ENCODE assay signal across 8 cellular contexts in the genomic region with DNA sequence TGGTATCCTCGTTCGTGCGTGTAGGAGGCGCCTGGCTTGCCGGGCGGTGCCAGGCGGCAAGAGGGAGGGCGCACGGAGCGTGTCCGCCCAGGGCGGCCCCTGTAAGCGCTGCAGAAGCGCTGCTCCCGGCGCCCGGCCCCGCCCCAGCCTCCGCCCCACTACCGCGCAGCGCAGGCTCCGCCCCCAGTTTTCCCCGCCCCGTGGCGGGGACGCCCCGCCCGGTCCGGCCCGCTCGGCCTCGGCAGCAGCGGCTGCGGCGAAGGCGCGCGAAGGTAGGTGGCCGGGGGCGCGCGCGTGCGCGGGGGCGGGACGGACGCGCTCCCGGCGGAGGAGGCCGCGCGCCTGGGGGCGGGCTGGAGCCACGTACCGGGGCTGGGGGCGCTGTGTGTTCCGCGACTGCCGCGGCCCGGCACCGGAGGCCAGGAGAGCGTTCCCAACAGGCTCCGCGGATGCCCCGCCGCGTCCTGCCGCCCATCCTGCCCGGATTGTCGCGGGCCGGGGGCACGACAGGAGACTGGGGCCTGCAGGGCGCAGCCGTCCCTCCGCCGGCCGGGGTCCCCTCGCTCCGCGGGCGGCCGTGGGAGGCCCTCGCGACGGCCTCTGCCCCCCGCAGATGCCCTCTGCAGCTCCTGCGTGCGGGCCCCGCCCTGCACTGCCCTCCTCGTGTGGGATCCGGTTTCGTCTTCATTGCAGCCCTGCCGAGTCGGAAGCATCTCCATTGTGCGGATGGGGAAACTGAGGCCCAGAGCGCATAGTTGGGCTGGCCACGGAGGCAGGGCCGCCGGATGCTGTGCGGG. TPM values are rescaled to one million over a fixed set of nuclear protein-coding genes. Genes with fewer than 3 reads are reported as not detected.
DNase-seq lines count a peak whose midpoint lies in the region; ATAC-seq and FAIRE-seq lines count a peak whose summit lies in the region.

No MANE protein-coding gene starts in this region.

- peak overlapping the region; percentile 94 for H3K4me3 ChIP-seq in naive thymus-derived CD4-positive, alpha-beta T cell (ENCODE audit: low read length)

- peaks cover 10 to 11% of the 10 kb centered on the region in 2 donors for H3K4me1 ChIP-seq in naive thymus-derived CD4-positive, alpha-beta T cell (ENCODE audit: control insufficient read depth in 2 of 2, insufficient read depth in 2 of 2, low read length in 2 of 2)

- CTCF ChIA-PET in naive thymus-derived CD4-positive, alpha-beta T cell (lab: Charles Lee) = no interaction called here

- peak overlapping the region; percentile 88 for H3K4me3 Mint-ChIP-seq in activated T-helper 1 cell treated with anti-CD3 and anti-CD28 coated beads, Interleukin-12 subunit alpha, Interleukin-12 subunit beta, Interleukin-2, Interleukin-4 antibody, amounts not matched to agents 30 ng/mL and 10 ng/mL and 1 ng/mL, durations not matched to agents 14 hours and 24 hours and 36 hours
- peak overlapping the region; percentile 82 to 92 (median 88) for H3K4me3 Mint-ChIP-seq in naive thymus-derived CD4-positive, alpha-beta T cell
- peak overlapping the region; percentile 90 for H3K4me3 Mint-ChIP-seq in stimulated activated memory B cell treated with anti-CD40 and anti-IgM and Interleukin-4, amounts not matched to agents 10 μg/mL and 1 μg/mL and 100 μg/mL, for 72 hours

- no peak for FAIRE-seq in RCC 7860 (lab: Jason Lieb, UNC)

- no peaks in the 10 kb centered on the region for H3K9me3 ChIP-seq in naive thymus-derived CD4-positive, alpha-beta T cell (ENCODE audit: control insufficient read depth in 2 of 3, low read length in 3 of 3)

- no peaks in the 10 kb centered on the region for H3K9me3 Mint-ChIP-seq in activated T-helper 1 cell treated with anti-CD3 and anti-CD28 coated beads, Interleukin-12 subunit alpha, Interleukin-12 subunit beta, Interleukin-2, Interleukin-4 antibody, amounts not matched to agents 30 ng/mL and 10 ng/mL and 1 ng/mL, durations not matched to agents 14 hours and 24 hours and 36 hours
- no peaks in the 10 kb centered on the region for H3K9me3 Mint-ChIP-seq in naive thymus-derived CD4-positive, alpha-beta T cell
- no peaks in the 10 kb centered on the region for H3K9me3 Mint-ChIP-seq in stimulated activated memory B cell treated with anti-CD40 and anti-IgM and Interleukin-4, amounts not matched to agents 10 μg/mL and 1 μg/mL and 100 μg/mL, for 72 hours

- H3K27ac ChIP-seq in naive thymus-derived CD4-positive, alpha-beta T cell (ENCODE audit: low read depth, low read length) = peak overlapping the region; percentile 82

- no peaks in the 10 kb centered on the region for H3K27me3 ChIP-seq in naive thymus-derived CD4-positive, alpha-beta T cell (ENCODE audit: control insufficient read depth in 2 of 2, insufficient read depth in 2 of 2, low read length in 2 of 2)

- H3K4me1 Mint-ChIP-seq in activated T-helper 1 cell treated with anti-CD3 and anti-CD28 coated beads, Interleukin-12 subunit alpha, Interleukin-12 subunit beta, Interleukin-2, Interleukin-4 antibody, amounts not matched to agents 30 ng/mL and 10 ng/mL and 1 ng/mL, durations not matched to agents 14 hours and 24 hours and 36 hours (ENCODE audit: low read depth) = peaks cover 33% of the 10 kb centered on the region
- H3K4me1 Mint-ChIP-seq in naive thymus-derived CD4-positive, alpha-beta T cell = peaks cover 33 to 49% (median 44%) of the 10 kb centered on the region in 7 donors
- peaks cover 50% of the 10 kb centered on the region for H3K4me1 Mint-ChIP-seq in stimulated activated memory B cell treated with anti-CD40 and anti-IgM and Interleukin-4, amounts not matched to agents 10 μg/mL and 1 μg/mL and 100 μg/mL, for 72 hours

- DNase-seq in DMS53 (lab: John Stamatoyannopoulos, UW) (peak; percentile 96), Kasumi-1 (lab: John Stamatoyannopoulos, UW) (peak; percentile 95 to 97), RCC 7860 (ENCODE audit: low spot score) (peak; percentile 94), fibroblast of gingiva (ENCODE audit: low read depth) (peak; percentile 95)
- DNase-seq in activated T-helper 1 cell treated with anti-CD3 and anti-CD28 coated beads, Interleukin-12 subunit alpha, Interleukin-12 subunit beta, Interleukin-2, Interleukin-4 antibody, amounts not matched to agents 30 ng/mL and 10 ng/mL and 1 ng/mL, durations not matched to agents 14 hours and 24 hours and 36 hours (ENCODE audit: low spot score) = peak; percentile 89
- peak; percentile 82 to 100 (median 90) for DNase-seq in naive thymus-derived CD4-positive, alpha-beta T cell

- no peaks in the 10 kb centered on the region for H3K36me3 Mint-ChIP-seq in activated T-helper 1 cell treated with anti-CD3 and anti-CD28 coated beads, Interleukin-12 subunit alpha, Interleukin-12 subunit beta, Interleukin-2, Interleukin-4 antibody, amounts not matched to agents 30 ng/mL and 10 ng/mL and 1 ng/mL, durations not matched to agents 14 hours and 24 hours and 36 hours (ENCODE audit: low read depth)
- no peaks in the 10 kb centered on the region for H3K36me3 Mint-ChIP-seq in naive thymus-derived CD4-positive, alpha-beta T cell
- no peaks in the 10 kb centered on the region for H3K36me3 Mint-ChIP-seq in stimulated activated memory B cell treated with anti-CD40 and anti-IgM and Interleukin-4, amounts not matched to agents 10 μg/mL and 1 μg/mL and 100 μg/mL, for 72 hours

- no peaks in the 10 kb centered on the region for H3K36me3 ChIP-seq in naive thymus-derived CD4-positive, alpha-beta T cell (ENCODE audit: control insufficient read depth in 2 of 3, insufficient read depth in 3 of 3, low read length in 3 of 3)

- ATAC-seq in GM21786 (IDR thresholded peaks at IDR 0.05; ENCODE audit: unreplicated experiment) = peak; percentile 79
- peak; percentile 98 for ATAC-seq in naive thymus-derived CD4-positive, alpha-beta T cell
- peak; percentile 99 for ATAC-seq in stimulated activated memory B cell treated with anti-CD40 and anti-IgM and Interleukin-4, amounts not matched to agents 10 μg/mL and 1 μg/mL and 100 μg/mL, for 72 hours

- H3K27ac Mint-ChIP-seq in activated T-helper 1 cell treated with anti-CD3 and anti-CD28 coated beads, Interleukin-12 subunit alpha, Interleukin-12 subunit beta, Interleukin-2, Interleukin-4 antibody, amounts not matched to agents 30 ng/mL and 10 ng/mL and 1 ng/mL, durations not matched to agents 14 hours and 24 hours and 36 hours = peak overlapping the region; percentile 63
- H3K27ac Mint-ChIP-seq in naive thymus-derived CD4-positive, alpha-beta T cell = peak overlapping the region; percentile 72 to 91 (median 87)
- peak overlapping the region; percentile 86 for H3K27ac Mint-ChIP-seq in stimulated activated memory B cell treated with anti-CD40 and anti-IgM and Interleukin-4, amounts not matched to agents 10 μg/mL and 1 μg/mL and 100 μg/mL, for 72 hours

- POLR2A ChIA-PET in naive thymus-derived CD4-positive, alpha-beta T cell (lab: Charles Lee) = interaction anchor here (0.8 to 2.6 kb wide), 4 partner anchors 9 to 1081 kb away, joined by 3 to 21 read pairs (median 4); no protein-coding TSS in a partner anchor

- H3K27me3 Mint-ChIP-seq in activated T-helper 1 cell treated with anti-CD3 and anti-CD28 coated beads, Interleukin-12 subunit alpha, Interleukin-12 subunit beta, Interleukin-2, Interleukin-4 antibody, amounts not matched to agents 30 ng/mL and 10 ng/mL and 1 ng/mL, durations not matched to agents 14 hours and 24 hours and 36 hours (ENCODE audit: insufficient read depth) = peaks cover 2% of the 10 kb centered on the region
- peaks cover 0 to 10% (median 0%) of the 10 kb centered on the region in 5 donors for H3K27me3 Mint-ChIP-seq in naive thymus-derived CD4-positive, alpha-beta T cell
- H3K27me3 Mint-ChIP-seq in stimulated activated memory B cell treated with anti-CD40 and anti-IgM and Interleukin-4, amounts not matched to agents 10 μg/mL and 1 μg/mL and 100 μg/mL, for 72 hours = no peaks in the 10 kb centered on the region

- intact Hi-C loops in activated T-helper 1 cell treated with anti-CD3 and anti-CD28 coated beads, Interleukin-12 subunit alpha, Interleukin-12 subunit beta, Interleukin-2, Interleukin-4 antibody, amounts not matched to agents 30 ng/mL and 10 ng/mL and 1 ng/mL, durations not matched to agents 14 hours and 24 hours and 36 hours (cut with micrococcal nuclease) = loop anchor here (1.0 to 2.0 kb wide), 2 partner anchors 9 to 47 kb away; no protein-coding TSS in a partner anchor
- intact Hi-C loops in naive thymus-derived CD4-positive, alpha-beta T cell (cut with micrococcal nuclease) = loop anchor here (1.0 to 10.0 kb wide), 12 partner anchors 9 to 1297 kb away; partner anchors contain the start of genes SDHB (in 2 of the 2), ATP13A2 (in 1 of the 2), DDI2 (in 1 of the 2) and NBPF1 (in 1 of the 2)

RNA-seq across cellular contexts. Expression of gene CROCC, which starts 7.7 kb away (rescaled TPM):
- 22.1 and 22.6 TPM in 2 replicates for total RNA-seq in activated T-helper 1 cell treated with anti-CD3 and anti-CD28 coated beads, Interleukin-12 subunit alpha, Interleukin-12 subunit beta, Interleukin-2, Interleukin-4 antibody, amounts not matched to agents 30 ng/mL and 10 ng/mL and 1 ng/mL, durations not matched to agents 14 hours and 24 hours and 36 hours
- total RNA-seq in naive thymus-derived CD4-positive, alpha-beta T cell = 10 to 100 TPM; 33.8 to 84.8 (median 62.7) TPM
- polyA plus RNA-seq in naive thymus-derived CD4-positive, alpha-beta T cell = 1 to 10 TPM; 1.4 to 6.8 TPM

RNA-seq across cellular contexts. Expression of gene RNU1-2, which starts 18.3 kb away (rescaled TPM):
- total RNA-seq in activated T-helper 1 cell treated with anti-CD3 and anti-CD28 coated beads, Interleukin-12 subunit alpha, Interleukin-12 subunit beta, Interleukin-2, Interleukin-4 antibody, amounts not matched to agents 30 ng/mL and 10 ng/mL and 1 ng/mL, durations not matched to agents 14 hours and 24 hours and 36 hours = 2,178 and 3,041 TPM in 2 replicates
- 1,000 to 10,000 TPM; 2,341 to 4,458 (median 3,337) TPM for total RNA-seq in naive thymus-derived CD4-positive, alpha-beta T cell
- polyA plus RNA-seq in naive thymus-derived CD4-positive, alpha-beta T cell = not detected

Comparison
In these comparisons a context has a peak if more than half of its experiments do, and no peak if none do; other contexts are left out.
1. Peak in every context shown above with its lines: DNase-seq, ATAC-seq, H3K4me3 ChIP-seq and H3K27ac ChIP-seq.